Comparison of ENCODE assay signal across 8 cellular contexts in the genomic region with DNA sequence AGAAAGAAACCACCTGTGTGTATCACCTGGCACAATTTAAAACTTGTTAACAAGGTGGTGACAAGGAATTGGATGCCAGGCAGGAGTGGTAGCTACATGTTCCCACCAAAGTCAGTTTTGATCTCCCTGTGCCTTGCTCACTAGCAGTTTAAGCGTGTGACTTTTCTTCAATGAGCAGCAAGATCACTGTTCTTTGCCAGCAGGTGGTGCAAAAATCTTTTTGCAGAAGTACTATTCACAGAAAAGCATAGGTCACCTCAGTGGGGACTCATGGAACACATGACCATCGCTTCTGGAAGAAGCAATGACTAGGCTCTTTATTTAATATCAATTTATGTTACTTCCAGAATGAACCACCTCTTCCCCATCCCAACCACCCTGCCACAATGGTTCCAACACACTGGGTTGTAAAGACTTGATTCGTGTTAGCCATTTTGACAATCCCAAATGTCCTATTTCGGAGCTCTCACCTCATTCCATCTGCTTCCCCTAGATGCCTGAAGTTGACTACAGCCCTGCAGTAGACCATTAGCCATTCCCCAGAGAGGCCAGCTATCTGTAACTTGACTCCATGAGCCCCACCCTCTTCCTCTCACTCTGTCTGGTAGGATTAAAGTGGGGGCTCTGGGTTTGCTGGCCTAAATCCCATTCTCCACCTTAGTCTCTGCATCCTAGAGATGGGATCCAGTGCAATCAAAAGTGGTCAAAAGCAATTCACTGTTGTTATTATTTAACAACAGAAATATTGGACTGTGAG. TPM values are rescaled to one million over a fixed set of nuclear protein-coding genes. Genes with fewer than 3 reads are reported as not detected.
DNase-seq lines count a peak whose midpoint lies in the region; ATAC-seq and TF ChIP-seq lines count a peak whose summit lies in the region.

No MANE protein-coding gene starts in this region.

- CTCF ChIA-PET in CD4-positive, alpha-beta T cell (lab: Charles Lee), result no interaction called here

- H3K9me3 ChIP-seq in adipocyte (ENCODE audit: control insufficient read depth, low read length), result no peaks in the 10 kb centered on the region
- H3K9me3 ChIP-seq in CD4-positive, alpha-beta T cell (ENCODE audit: control insufficient read depth, low read length), result no peaks in the 10 kb centered on the region

- H3K27ac ChIP-seq in CD4-positive, alpha-beta T cell (ENCODE audit: low read depth, low read length), result no peak overlapping the region

- H3K36me3 Mint-ChIP-seq in CD4-positive, alpha-beta T cell (ENCODE audit: low read depth), result no peaks in the 10 kb centered on the region

- peaks cover 20% of the 10 kb centered on the region for H3K4me1 ChIP-seq in adipocyte (ENCODE audit: control insufficient read depth, insufficient read depth, low read length)

- no peak overlapping the region for H3K27ac Mint-ChIP-seq in CD4-positive, alpha-beta T cell

- H3K27me3 ChIP-seq in adipocyte (replicated peaks; ENCODE audit: control insufficient read depth, insufficient read depth, low read length), result peaks cover 33% of the 10 kb centered on the region
- H3K27me3 ChIP-seq in CD4-positive, alpha-beta T cell (ENCODE audit: control insufficient read depth, insufficient read depth, low read length), result peaks cover 10% of the 10 kb centered on the region

- no peak for TF ChIP-seq CTCF in CD4-positive, alpha-beta T cell (IDR thresholded peaks at IDR 0.05)

- no peaks in the 10 kb centered on the region for H3K4me1 Mint-ChIP-seq in CD4-positive, alpha-beta T cell (ENCODE audit: low read depth)

- H3K27me3 Mint-ChIP-seq in CD4-positive, alpha-beta T cell, result peaks cover 48% of the 10 kb centered on the region

- intact Hi-C loops in CD4-positive, alpha-beta T cell (cut with DNase I, micrococcal nuclease), result no loop called here

- peak overlapping the region; percentile 35 for H3K4me3 ChIP-seq in adipocyte (ENCODE audit: low read length)

- peak; percentile 50 for ATAC-seq in HG02885 (IDR thresholded peaks at IDR 0.05; ENCODE audit: poor library complexity, unreplicated experiment)
- ATAC-seq in CD4-positive, alpha-beta T cell (ENCODE audit: poor library complexity), result no peak

- POLR2A ChIA-PET in CD4-positive, alpha-beta T cell (lab: Charles Lee), result no interaction called here

- H3K4me3 Mint-ChIP-seq in CD4-positive, alpha-beta T cell, result no peak overlapping the region

- no peaks in the 10 kb centered on the region for H3K9me3 Mint-ChIP-seq in CD4-positive, alpha-beta T cell

- H3K9ac ChIP-seq in adipocyte (ENCODE audit: low read length), result no peak overlapping the region

- DNase-seq in COR-L47 (lab: John Stamatoyannopoulos, UW) (peak; percentile 2), adipocyte (ENCODE audit: low read depth) (peak; percentile 36), left kidney (ENCODE audit: low read depth, low spot score) (peak; percentile 72), NK-92 (lab: John Stamatoyannopoulos, UW; ENCODE audit: unreplicated experiment) (no peak), NCI-H146 treated with DMSO at 0.1 percent for 48 hours (lab: John Stamatoyannopoulos, UW; ENCODE audit: unreplicated experiment) (no peak), NCI-H510A treated with DMSO at 0.1 percent for 48 hours (lab: John Stamatoyannopoulos, UW) (no peak)
- no peak for DNase-seq in CD4-positive, alpha-beta T cell

- H3K36me3 ChIP-seq in adipocyte (ENCODE audit: control insufficient read depth, insufficient read depth, low read length, severe bottlenecking), result no peaks in the 10 kb centered on the region

RNA-seq across cellular contexts. Expression of gene TNFRSF19, which starts 59.1 kb away (rescaled TPM):
- total RNA-seq in CD4-positive, alpha-beta T cell, result not detected

Comparison
In these comparisons a context has a peak if more than half of its experiments do, and no peak if none do; other contexts are left out.
1. DNase-seq: peak in COR-L47 (single experiment), adipocyte (single experiment) and left kidney (single experiment); none in NK-92 (single experiment), CD4-positive, alpha-beta T cell (0 of 10), NCI-H146 treated with DMSO at 0.1 percent for 48 hours (single experiment) and NCI-H510A treated with DMSO at 0.1 percent for 48 hours (single experiment).